In the genomic region with DNA sequence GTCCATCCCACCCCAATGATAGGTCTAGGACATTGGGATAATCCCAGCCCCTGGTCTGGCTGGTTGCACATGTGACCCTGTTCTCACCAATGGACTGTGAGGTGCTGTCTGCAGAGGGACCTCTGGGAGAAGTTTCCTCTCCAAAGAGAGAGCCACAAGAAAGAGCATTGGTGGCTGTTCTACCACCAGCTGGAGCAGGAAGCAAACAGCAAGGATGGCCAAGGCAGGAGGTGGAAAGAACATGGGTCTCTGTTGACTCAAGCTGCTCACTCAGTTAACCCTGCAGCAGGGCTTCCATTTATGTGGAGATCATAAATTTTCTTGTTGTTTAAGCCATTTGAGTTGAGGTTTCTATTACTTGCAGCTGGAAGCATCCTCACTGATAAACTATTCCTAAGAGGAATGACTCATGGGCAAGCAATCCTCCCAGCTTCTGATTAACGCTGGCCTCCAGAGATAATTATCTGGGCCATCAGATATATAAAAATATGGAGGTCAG, we compare ENCODE assay signal across 11 cellular contexts. TPM values are rescaled to one million over a fixed set of nuclear protein-coding genes. Genes with fewer than 3 reads are reported as not detected.
A peak's percentile ranks its signal among the peaks of the same experiment; 100 is the strongest.
DNase-seq lines count a peak whose midpoint lies in the region; ATAC-seq, FAIRE-seq and TF ChIP-seq lines count a peak whose summit lies in the region.
"Had no signal": no experiment of that assay in that cellular context is flagged by ENCODE, and none has a peak within 500 bp of the region (broad histone marks: within the 10 kb centered on the region; RNA-seq: fewer than 3 reads in every experiment).

No MANE protein-coding gene starts in this region.

- H3K4me1 ChIP-seq in PC-3 (ENCODE audit: insufficient read depth, low read length): peaks cover 16% of the 10 kb centered on the region

- TF ChIP-seq POLR2A in GM12891 (IDR thresholded peaks at IDR 0.05; ENCODE audit: low read depth, low read length): no peak

- peak overlapping the region; percentile 37 for H2AFZ ChIP-seq in PC-3 (ENCODE audit: low read length)

- TF ChIP-seq CTCF in PC-3 (conservative IDR thresholded peaks at IDR 0.05; ENCODE audit: low read depth, low read length): no peak
- no peak for TF ChIP-seq CTCF in epithelial cell of esophagus (IDR thresholded peaks at IDR 0.05; ENCODE audit: insufficient read depth, low read depth, low read length, missing control alignments)

- peak overlapping the region; percentile 64 for H3K4me2 ChIP-seq in PC-3 (ENCODE audit: low read length)

- peak; percentile 90 for ATAC-seq in PC-3

- no peak overlapping the region for H3K9ac ChIP-seq in PC-3 (ENCODE audit: low read length)

- no peaks in the 10 kb centered on the region for H3K27me3 ChIP-seq in PC-3 (ENCODE audit: low read length)

- H3F3A ChIP-seq in PC-3 (ENCODE audit: low read length, unreplicated experiment): no peaks in the 10 kb centered on the region

- intact Hi-C loops in PC-3 (cut with micrococcal nuclease): no loop called here

- no peaks in the 10 kb centered on the region for H3K9me2 ChIP-seq in PC-3 (replicated peaks; ENCODE audit: low read length)

- DNase-seq in GM04504 (ENCODE audit: low read depth) (peak; percentile 81), PC-3 (peak; percentile 86), epithelial cell of esophagus (ENCODE audit: low read depth) (peak; percentile 63), renal cortical epithelial cell (ENCODE audit: low read depth) (peak; percentile 82), GM12891 (ENCODE audit: insufficient read length, low spot score) (no peak), NCI-H2107 (lab: John Stamatoyannopoulos, UW) (no peak), ureter (ENCODE audit: low spot score) (no peak)
- DNase-seq: activated naive CD8-positive, alpha-beta T cell treated with anti-CD3 and anti-CD28 coated beads, Interleukin-2, amount 10 ng/mL, durations not matched to agents 7 days and 5 days; hippocampal formation; NCI-H1436; right cardiac atrium had no signal

- CTCF ChIA-PET in PC-3 (lab: Charles Lee): no interaction called here

- FAIRE-seq in GM12891 (lab: Jason Lieb, UNC): no peak

- peak overlapping the region; percentile 39 for H3K27ac ChIP-seq in PC-3 (ENCODE audit: low read length)

- H3K9me3 ChIP-seq in PC-3 (ENCODE audit: low read length): no peaks in the 10 kb centered on the region

- H3K36me3 ChIP-seq in PC-3 (ENCODE audit: low read depth, low read length): no peaks in the 10 kb centered on the region

- no peaks in the 10 kb centered on the region for H4K20me1 ChIP-seq in PC-3 (ENCODE audit: low read length)

- no peaks in the 10 kb centered on the region for H3K79me2 ChIP-seq in PC-3 (ENCODE audit: low read length)

- POLR2A ChIA-PET in PC-3 (lab: Charles Lee; ENCODE audit: unreplicated experiment): interaction anchor here (1.0 kb wide), 1 partner anchor 90 kb away, joined by 3 read pairs; no protein-coding TSS in a partner anchor

- H3K4me3 ChIP-seq in PC-3 (ENCODE audit: low read length) (no peak overlapping the region), epithelial cell of esophagus (ENCODE audit: low read length) (no peak overlapping the region)

- no TSS peak for BruUV-seq in PC-3 (replicated peaks; lab: Mats Ljungman, UMichigan)

TF ChIP-seq in GM12891, 5 proteins besides CTCF, POLR2A, EP300 and RAD21:
- TF ChIP-seq POU2F2 (IDR thresholded peaks at IDR 0.05; ENCODE audit: low read depth, low read length) (no peak), TAF1 (IDR thresholded peaks at IDR 0.05; ENCODE audit: low read depth, low read length) (no peak), SPI1 (IDR thresholded peaks at IDR 0.05; ENCODE audit: low read depth, low read length) (no peak), POLR2AphosphoS5 (IDR thresholded peaks at IDR 0.05; ENCODE audit: low read depth, low read length) (no peak), PAX5 (IDR thresholded peaks at IDR 0.05; ENCODE audit: insufficient read depth, low read length, severe bottlenecking) (no peak)

RNA-seq across cellular contexts. Expression of a gene that starts 52.5 kb away (rescaled TPM):
- total RNA-seq in PC-3 (2014; rRNA removed): 64.5 and 77.1 TPM in 2 replicates
- total RNA-seq in renal cortical epithelial cell: 91.3 and 107 TPM in 2 replicates
- polyA plus RNA-seq in GM12891 (2012; ENCODE audit: low read depth, missing spikeins): 107 TPM
- total RNA-seq in ureter: 152 TPM

Comparison
In these comparisons a context has a peak if more than half of its experiments do, and no peak if none do; other contexts are left out.
1. DNase-seq: peak in GM04504 (single experiment), PC-3 (single experiment), epithelial cell of esophagus (single experiment) and renal cortical epithelial cell (single experiment); none in GM12891 (single experiment), NCI-H2107 (single experiment) and ureter (single experiment).